In the genomic region with DNA sequence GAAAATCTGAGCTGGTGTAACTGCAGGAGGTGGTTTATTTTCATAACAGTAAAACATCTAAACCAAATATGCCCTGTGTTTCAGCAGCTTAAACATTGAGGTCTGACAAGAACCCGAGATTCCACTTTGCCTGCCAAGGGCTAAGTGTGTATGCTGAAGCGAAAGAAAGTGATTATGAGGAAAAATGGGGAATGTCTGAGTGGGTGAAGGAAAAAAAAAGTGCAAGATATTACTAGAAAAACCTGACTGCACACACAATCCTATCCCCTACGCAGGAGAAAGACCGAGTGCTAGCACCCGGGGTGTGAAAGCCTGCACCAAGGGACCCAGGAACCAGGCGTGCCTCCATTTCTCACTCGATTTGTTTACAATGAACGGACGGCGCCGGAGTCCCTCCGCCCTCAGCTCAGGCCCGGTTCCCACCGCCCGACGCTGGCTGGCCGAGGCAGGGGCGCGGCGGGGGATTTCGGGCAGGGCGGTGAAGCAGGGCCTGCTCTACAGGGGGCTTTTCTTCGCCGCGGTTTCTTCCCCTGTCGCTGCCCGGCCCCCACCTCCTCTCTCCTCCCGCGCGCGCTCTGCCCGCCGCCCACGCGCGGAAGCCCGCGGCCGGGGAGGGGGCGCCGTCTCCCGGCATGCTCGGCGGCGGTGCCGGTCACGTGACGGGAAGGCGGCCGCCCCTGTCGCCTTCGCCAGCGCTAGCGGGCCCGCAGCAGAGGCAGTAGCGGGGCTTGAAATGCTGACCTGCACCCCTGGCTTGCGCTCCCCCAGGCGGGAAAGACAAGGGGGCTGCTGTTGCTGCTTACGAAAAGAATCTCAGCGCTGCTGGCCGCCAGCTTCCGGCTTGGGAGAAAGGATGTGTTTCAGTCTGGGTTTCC, we compare ENCODE assay signal across 1 cellular context.
TF ChIP-seq lines count a peak whose summit lies in the region.

No MANE protein-coding gene starts in this region.

TF ChIP-seq in K562, 482 proteins besides CTCF, POLR2A, EP300 and RAD21 (continued from another document and continues in another):
- TF ChIP-seq, protein P1, sequence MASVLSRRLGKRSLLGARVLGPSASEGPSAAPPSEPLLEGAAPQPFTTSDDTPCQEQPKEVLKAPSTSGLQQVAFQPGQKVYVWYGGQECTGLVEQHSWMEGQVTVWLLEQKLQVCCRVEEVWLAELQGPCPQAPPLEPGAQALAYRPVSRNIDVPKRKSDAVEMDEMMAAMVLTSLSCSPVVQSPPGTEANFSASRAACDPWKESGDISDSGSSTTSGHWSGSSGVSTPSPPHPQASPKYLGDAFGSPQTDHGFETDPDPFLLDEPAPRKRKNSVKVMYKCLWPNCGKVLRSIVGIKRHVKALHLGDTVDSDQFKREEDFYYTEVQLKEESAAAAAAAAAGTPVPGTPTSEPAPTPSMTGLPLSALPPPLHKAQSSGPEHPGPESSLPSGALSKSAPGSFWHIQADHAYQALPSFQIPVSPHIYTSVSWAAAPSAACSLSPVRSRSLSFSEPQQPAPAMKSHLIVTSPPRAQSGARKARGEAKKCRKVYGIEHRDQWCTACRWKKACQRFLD (CRISPR knock-in tag; IDR thresholded peaks at IDR 0.05), result 0 out of 2 replicates have a peak, but pooled peaks have one; percentile 47
- TF ChIP-seq CXXC5 (CRISPR knock-in tag; IDR thresholded peaks at IDR 0.05) (peak; percentile 87), GTF2E2 (tag; IDR thresholded peaks at IDR 0.05) (no peak), NCOA2 (IDR thresholded peaks at IDR 0.05; ENCODE audit: partially characterized antibody in 2 of 2) (no peak), TGIF2 (CRISPR knock-in tag; IDR thresholded peaks at IDR 0.05) (peak; percentile 24; the same call in 1 of the 2 replicates), SMARCE1 (IDR thresholded peaks at IDR 0.05) (no peak), ELF1 (tag; IDR thresholded peaks at IDR 0.05) (peak; percentile 69; the same call in 1 of the 2 replicates), GATAD2B (IDR thresholded peaks at IDR 0.05; ENCODE audit: borderline replicate concordance) (peak; percentile 83; the same call in 1 of the 2 replicates)
- TF ChIP-seq, protein P2, sequence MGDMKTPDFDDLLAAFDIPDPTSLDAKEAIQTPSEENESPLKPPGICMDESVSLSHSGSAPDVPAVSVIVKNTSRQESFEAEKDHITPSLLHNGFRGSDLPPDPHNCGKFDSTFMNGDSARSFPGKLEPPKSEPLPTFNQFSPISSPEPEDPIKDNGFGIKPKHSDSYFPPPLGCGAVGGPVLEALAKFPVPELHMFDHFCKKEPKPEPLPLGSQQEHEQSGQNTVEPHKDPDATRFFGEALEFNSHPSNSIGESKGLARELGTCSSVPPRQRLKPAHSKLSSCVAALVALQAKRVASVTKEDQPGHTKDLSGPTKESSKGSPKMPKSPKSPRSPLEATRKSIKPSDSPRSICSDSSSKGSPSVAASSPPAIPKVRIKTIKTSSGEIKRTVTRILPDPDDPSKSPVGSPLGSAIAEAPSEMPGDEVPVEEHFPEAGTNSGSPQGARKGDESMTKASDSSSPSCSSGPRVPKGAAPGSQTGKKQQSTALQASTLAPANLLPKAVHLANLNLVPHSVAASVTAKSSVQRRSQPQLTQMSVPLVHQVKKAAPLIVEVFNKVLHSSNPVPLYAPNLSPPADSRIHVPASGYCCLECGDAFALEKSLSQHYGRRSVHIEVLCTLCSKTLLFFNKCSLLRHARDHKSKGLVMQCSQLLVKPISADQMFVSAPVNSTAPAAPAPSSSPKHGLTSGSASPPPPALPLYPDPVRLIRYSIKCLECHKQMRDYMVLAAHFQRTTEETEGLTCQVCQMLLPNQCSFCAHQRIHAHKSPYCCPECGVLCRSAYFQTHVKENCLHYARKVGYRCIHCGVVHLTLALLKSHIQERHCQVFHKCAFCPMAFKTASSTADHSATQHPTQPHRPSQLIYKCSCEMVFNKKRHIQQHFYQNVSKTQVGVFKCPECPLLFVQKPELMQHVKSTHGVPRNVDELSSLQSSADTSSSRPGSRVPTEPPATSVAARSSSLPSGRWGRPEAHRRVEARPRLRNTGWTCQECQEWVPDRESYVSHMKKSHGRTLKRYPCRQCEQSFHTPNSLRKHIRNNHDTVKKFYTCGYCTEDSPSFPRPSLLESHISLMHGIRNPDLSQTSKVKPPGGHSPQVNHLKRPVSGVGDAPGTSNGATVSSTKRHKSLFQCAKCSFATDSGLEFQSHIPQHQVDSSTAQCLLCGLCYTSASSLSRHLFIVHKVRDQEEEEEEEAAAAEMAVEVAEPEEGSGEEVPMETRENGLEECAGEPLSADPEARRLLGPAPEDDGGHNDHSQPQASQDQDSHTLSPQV (IDR thresholded peaks at IDR 0.05), result peak; percentile 85
- TF ChIP-seq, protein P3, sequence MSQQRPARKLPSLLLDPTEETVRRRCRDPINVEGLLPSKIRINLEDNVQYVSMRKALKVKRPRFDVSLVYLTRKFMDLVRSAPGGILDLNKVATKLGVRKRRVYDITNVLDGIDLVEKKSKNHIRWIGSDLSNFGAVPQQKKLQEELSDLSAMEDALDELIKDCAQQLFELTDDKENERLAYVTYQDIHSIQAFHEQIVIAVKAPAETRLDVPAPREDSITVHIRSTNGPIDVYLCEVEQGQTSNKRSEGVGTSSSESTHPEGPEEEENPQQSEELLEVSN (IDR thresholded peaks at IDR 0.05; ENCODE audit: borderline replicate concordance in 1 of 2, extremely low read depth in 1 of 2, insufficient read depth in 1 of 2, insufficient read length in 1 of 2, low read depth in 1 of 2, low read length in 1 of 2, poor library complexity in 1 of 2, severe bottlenecking in 1 of 2), result peak; percentile 81 to 95
- TF ChIP-seq, protein P4, sequence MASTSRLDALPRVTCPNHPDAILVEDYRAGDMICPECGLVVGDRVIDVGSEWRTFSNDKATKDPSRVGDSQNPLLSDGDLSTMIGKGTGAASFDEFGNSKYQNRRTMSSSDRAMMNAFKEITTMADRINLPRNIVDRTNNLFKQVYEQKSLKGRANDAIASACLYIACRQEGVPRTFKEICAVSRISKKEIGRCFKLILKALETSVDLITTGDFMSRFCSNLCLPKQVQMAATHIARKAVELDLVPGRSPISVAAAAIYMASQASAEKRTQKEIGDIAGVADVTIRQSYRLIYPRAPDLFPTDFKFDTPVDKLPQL (IDR thresholded peaks at IDR 0.05; ENCODE audit: extremely low read depth, insufficient read length), result no peak
- TF ChIP-seq, protein P5, sequence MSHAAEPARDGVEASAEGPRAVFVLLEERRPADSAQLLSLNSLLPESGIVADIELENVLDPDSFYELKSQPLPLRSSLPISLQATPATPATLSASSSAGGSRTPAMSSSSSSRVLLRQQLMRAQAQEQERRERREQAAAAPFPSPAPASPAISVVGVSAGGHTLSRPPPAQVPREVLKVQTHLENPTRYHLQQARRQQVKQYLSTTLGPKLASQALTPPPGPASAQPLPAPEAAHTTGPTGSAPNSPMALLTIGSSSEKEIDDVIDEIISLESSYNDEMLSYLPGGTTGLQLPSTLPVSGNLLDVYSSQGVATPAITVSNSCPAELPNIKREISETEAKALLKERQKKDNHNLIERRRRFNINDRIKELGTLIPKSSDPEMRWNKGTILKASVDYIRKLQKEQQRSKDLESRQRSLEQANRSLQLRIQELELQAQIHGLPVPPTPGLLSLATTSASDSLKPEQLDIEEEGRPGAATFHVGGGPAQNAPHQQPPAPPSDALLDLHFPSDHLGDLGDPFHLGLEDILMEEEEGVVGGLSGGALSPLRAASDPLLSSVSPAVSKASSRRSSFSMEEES (CRISPR knock-in tag; IDR thresholded peaks at IDR 0.05), result peak; percentile 99
- TF ChIP-seq, protein P6, sequence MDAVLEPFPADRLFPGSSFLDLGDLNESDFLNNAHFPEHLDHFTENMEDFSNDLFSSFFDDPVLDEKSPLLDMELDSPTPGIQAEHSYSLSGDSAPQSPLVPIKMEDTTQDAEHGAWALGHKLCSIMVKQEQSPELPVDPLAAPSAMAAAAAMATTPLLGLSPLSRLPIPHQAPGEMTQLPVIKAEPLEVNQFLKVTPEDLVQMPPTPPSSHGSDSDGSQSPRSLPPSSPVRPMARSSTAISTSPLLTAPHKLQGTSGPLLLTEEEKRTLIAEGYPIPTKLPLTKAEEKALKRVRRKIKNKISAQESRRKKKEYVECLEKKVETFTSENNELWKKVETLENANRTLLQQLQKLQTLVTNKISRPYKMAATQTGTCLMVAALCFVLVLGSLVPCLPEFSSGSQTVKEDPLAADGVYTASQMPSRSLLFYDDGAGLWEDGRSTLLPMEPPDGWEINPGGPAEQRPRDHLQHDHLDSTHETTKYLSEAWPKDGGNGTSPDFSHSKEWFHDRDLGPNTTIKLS (IDR thresholded peaks at IDR 0.05; ENCODE audit: borderline replicate concordance, low read depth), result peak; percentile 58; the same call in 1 of the 2 replicates
- TF ChIP-seq, protein P7, sequence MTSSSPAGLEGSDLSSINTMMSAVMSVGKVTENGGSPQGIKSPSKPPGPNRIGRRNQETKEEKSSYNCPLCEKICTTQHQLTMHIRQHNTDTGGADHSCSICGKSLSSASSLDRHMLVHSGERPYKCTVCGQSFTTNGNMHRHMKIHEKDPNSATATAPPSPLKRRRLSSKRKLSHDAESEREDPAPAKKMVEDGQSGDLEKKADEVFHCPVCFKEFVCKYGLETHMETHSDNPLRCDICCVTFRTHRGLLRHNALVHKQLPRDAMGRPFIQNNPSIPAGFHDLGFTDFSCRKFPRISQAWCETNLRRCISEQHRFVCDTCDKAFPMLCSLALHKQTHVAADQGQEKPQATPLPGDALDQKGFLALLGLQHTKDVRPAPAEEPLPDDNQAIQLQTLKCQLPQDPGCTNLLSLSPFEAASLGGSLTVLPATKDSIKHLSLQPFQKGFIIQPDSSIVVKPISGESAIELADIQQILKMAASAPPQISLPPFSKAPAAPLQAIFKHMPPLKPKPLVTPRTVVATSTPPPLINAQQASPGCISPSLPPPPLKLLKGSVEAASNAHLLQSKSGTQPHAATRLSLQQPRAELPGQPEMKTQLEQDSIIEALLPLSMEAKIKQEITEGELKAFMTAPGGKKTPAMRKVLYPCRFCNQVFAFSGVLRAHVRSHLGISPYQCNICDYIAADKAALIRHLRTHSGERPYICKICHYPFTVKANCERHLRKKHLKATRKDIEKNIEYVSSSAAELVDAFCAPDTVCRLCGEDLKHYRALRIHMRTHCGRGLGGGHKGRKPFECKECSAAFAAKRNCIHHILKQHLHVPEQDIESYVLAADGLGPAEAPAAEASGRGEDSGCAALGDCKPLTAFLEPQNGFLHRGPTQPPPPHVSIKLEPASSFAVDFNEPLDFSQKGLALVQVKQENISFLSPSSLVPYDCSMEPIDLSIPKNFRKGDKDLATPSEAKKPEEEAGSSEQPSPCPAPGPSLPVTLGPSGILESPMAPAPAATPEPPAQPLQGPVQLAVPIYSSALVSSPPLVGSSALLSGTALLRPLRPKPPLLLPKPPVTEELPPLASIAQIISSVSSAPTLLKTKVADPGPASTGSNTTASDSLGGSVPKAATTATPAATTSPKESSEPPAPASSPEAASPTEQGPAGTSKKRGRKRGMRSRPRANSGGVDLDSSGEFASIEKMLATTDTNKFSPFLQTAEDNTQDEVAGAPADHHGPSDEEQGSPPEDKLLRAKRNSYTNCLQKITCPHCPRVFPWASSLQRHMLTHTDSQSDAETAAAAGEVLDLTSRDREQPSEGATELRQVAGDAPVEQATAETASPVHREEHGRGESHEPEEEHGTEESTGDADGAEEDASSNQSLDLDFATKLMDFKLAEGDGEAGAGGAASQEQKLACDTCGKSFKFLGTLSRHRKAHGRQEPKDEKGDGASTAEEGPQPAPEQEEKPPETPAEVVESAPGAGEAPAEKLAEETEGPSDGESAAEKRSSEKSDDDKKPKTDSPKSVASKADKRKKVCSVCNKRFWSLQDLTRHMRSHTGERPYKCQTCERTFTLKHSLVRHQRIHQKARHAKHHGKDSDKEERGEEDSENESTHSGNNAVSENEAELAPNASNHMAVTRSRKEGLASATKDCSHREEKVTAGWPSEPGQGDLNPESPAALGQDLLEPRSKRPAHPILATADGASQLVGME (CRISPR knock-in tag; IDR thresholded peaks at IDR 0.05), result no peak
- TF ChIP-seq, protein P8, sequence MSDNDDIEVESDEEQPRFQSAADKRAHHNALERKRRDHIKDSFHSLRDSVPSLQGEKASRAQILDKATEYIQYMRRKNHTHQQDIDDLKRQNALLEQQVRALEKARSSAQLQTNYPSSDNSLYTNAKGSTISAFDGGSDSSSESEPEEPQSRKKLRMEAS (CRISPR knock-in tag; IDR thresholded peaks at IDR 0.05), result peak; percentile 32
- TF ChIP-seq, protein P9, sequence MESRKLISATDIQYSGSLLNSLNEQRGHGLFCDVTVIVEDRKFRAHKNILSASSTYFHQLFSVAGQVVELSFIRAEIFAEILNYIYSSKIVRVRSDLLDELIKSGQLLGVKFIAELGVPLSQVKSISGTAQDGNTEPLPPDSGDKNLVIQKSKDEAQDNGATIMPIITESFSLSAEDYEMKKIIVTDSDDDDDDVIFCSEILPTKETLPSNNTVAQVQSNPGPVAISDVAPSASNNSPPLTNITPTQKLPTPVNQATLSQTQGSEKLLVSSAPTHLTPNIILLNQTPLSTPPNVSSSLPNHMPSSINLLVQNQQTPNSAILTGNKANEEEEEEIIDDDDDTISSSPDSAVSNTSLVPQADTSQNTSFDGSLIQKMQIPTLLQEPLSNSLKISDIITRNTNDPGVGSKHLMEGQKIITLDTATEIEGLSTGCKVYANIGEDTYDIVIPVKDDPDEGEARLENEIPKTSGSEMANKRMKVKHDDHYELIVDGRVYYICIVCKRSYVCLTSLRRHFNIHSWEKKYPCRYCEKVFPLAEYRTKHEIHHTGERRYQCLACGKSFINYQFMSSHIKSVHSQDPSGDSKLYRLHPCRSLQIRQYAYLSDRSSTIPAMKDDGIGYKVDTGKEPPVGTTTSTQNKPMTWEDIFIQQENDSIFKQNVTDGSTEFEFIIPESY (CRISPR knock-in tag; IDR thresholded peaks at IDR 0.05), result peak; percentile 35; the same call in 1 of the 2 replicates
